12 cellular contexts compared by ENCODE assay signal in genomic region chr11:100689141-100689540, GRCh38. TPM values are rescaled to one million over a fixed set of nuclear protein-coding genes. Genes with fewer than 3 reads are reported as not detected.
A peak's percentile ranks its signal among the peaks of the same experiment; 100 is the strongest.
DNase-seq lines count a peak whose midpoint lies in the region; ATAC-seq, FAIRE-seq and TF ChIP-seq lines count a peak whose summit lies in the region.
"Had no signal": no experiment of that assay in that cellular context is flagged by ENCODE, and none has a peak within 500 bp of the region (broad histone marks: within the 10 kb centered on the region; RNA-seq: fewer than 3 reads in every experiment).

No MANE protein-coding gene starts in this region.

- intact Hi-C loops in A673 (cut with micrococcal nuclease; ENCODE audit: unreplicated experiment) = no loop called here

- H3K27me3 ChIP-seq in DOHH2 (ENCODE audit: control insufficient read depth, low read length) (no peaks in the 10 kb centered on the region), OCI-LY3 (ENCODE audit: low read depth, low read length) (no peaks in the 10 kb centered on the region), A673 (replicated peaks; ENCODE audit: insufficient read depth, low read depth, low read length, poor library complexity) (no peaks in the 10 kb centered on the region)

- DNase-seq in fibroblast of the aortic adventitia (ENCODE audit: low read depth) (no peak), progenitor cell of endocrine pancreas (ENCODE audit: low spot score, unreplicated experiment) (no peak), D721Med (ENCODE audit: insufficient read length, low spot score) (no peak), NCI-H1048 (lab: John Stamatoyannopoulos, UW) (no peak), A673 (ENCODE audit: low spot score) (no peak)
- DNase-seq: activated CD4-positive, alpha-beta T cell treated with anti-CD3 and anti-CD28 coated beads for 36 hours; activated effector memory CD4-positive, alpha-beta T cell treated with Interleukin-2 at 50 U/mL for 16 hours; kidney glomerular epithelial cell; NCI-H146 had no signal

- H3K9me3 Mint-ChIP-seq in progenitor cell of endocrine pancreas (ENCODE audit: low read depth) = no peaks in the 10 kb centered on the region

- no peak for FAIRE-seq in D721Med (lab: Jason Lieb, UNC)

- H3K36me3 ChIP-seq in DOHH2 (ENCODE audit: control insufficient read depth, low read length) (no peaks in the 10 kb centered on the region), OCI-LY3 (replicated peaks; ENCODE audit: low read depth, low read length) (no peaks in the 10 kb centered on the region), A673 (ENCODE audit: insufficient read depth, low read length, poor library complexity, severe bottlenecking) (no peaks in the 10 kb centered on the region)

- H3K4me3 Mint-ChIP-seq in progenitor cell of endocrine pancreas (ENCODE audit: low read depth) = peak overlapping the region; percentile 65
- H3K4me3 Mint-ChIP-seq: activated CD4-positive, alpha-beta T cell treated with anti-CD3 and anti-CD28 coated beads for 36 hours had no signal

- H3K4me3 ChIP-seq in DOHH2 (ENCODE audit: low read length) (peak overlapping the region; percentile 96), OCI-LY3 (ENCODE audit: low read length) (peak overlapping the region; percentile 92), fibroblast of the aortic adventitia (ENCODE audit: low read depth, low read length) (peak overlapping the region; percentile 81), A673 (ENCODE audit: low read depth, low read length, poor library complexity, severe bottlenecking) (no peak overlapping the region)

- H3K9ac ChIP-seq in OCI-LY3 (ENCODE audit: low read length) = peak overlapping the region; percentile 90; the same call in 1 of the 2 replicates

- H3K9me3 ChIP-seq in DOHH2 (ENCODE audit: control insufficient read depth, insufficient read depth, low read length) (no peaks in the 10 kb centered on the region), OCI-LY3 (ENCODE audit: insufficient read depth, low read length) (no peaks in the 10 kb centered on the region), A673 (ENCODE audit: low read depth, low read length, poor library complexity, severe bottlenecking) (no peaks in the 10 kb centered on the region)

- CTCF ChIA-PET in A673 (lab: Charles Lee) = no interaction called here

- H3K4me1 ChIP-seq in DOHH2 (ENCODE audit: control insufficient read depth, low read length) = peaks cover 41% of the 10 kb centered on the region
- peaks cover 32% of the 10 kb centered on the region for H3K4me1 ChIP-seq in OCI-LY3 (ENCODE audit: low read length)
- peaks cover 4% of the 10 kb centered on the region for H3K4me1 ChIP-seq in A673 (ENCODE audit: insufficient read depth, low read length, poor library complexity, severe bottlenecking)

- H4K20me1 ChIP-seq in DOHH2 (ENCODE audit: control insufficient read depth, insufficient read depth, low read depth, low read length) (no peaks in the 10 kb centered on the region), OCI-LY3 (ENCODE audit: insufficient read depth, low read length) (no peaks in the 10 kb centered on the region)

- H3K36me3 Mint-ChIP-seq in progenitor cell of endocrine pancreas (ENCODE audit: insufficient read depth) = peaks cover 3% of the 10 kb centered on the region

- TF ChIP-seq CTCF in DOHH2 (IDR thresholded peaks at IDR 0.05; ENCODE audit: low read depth, low read length, poor library complexity, severe bottlenecking) (no peak), OCI-LY3 (IDR thresholded peaks at IDR 0.05; ENCODE audit: low read depth, low read length) (no peak), fibroblast of the aortic adventitia (IDR thresholded peaks at IDR 0.05; ENCODE audit: insufficient read depth, low read length) (no peak), progenitor cell of endocrine pancreas (IDR thresholded peaks at IDR 0.05; ENCODE audit: unreplicated experiment) (no peak), D721Med (IDR thresholded peaks at IDR 0.05; ENCODE audit: insufficient read depth, missing control alignments) (no peak), A673 (conservative IDR thresholded peaks at IDR 0.05; ENCODE audit: low read depth, low read length) (no peak)

- peaks cover 34% of the 10 kb centered on the region for H3K4me1 Mint-ChIP-seq in progenitor cell of endocrine pancreas (ENCODE audit: low read depth)

- no TSS peak for BruUV-seq in A673 (replicated peaks; lab: Mats Ljungman, UMichigan)

- no peak overlapping the region for H2AFZ ChIP-seq in OCI-LY3 (ENCODE audit: low read depth, low read length)

- H3K27me3 Mint-ChIP-seq in progenitor cell of endocrine pancreas = no peaks in the 10 kb centered on the region

- no peaks in the 10 kb centered on the region for H3K9me2 ChIP-seq in DOHH2 (replicated peaks; ENCODE audit: control insufficient read depth, low read length)

- no peak for ATAC-seq in HG02623 (IDR thresholded peaks at IDR 0.05; ENCODE audit: unreplicated experiment)
- ATAC-seq: activated CD4-positive, alpha-beta T cell treated with anti-CD3 and anti-CD28 coated beads for 36 hours had no signal

- H3K27ac ChIP-seq in DOHH2 (ENCODE audit: low read depth, low read length) (no peak overlapping the region), OCI-LY3 (ENCODE audit: low read length) (no peak overlapping the region), A673 (ENCODE audit: low read depth, low read length, poor library complexity, severe bottlenecking) (no peak overlapping the region)

- POLR2A ChIA-PET in A673 (lab: Charles Lee; ENCODE audit: low non-redundant PET) = no interaction called here

- H3F3A ChIP-seq in DOHH2 (ENCODE audit: control insufficient read depth, insufficient read depth) = peaks cover 8% of the 10 kb centered on the region

- no peak overlapping the region for H3K27ac Mint-ChIP-seq in progenitor cell of endocrine pancreas
- H3K27ac Mint-ChIP-seq: activated CD4-positive, alpha-beta T cell treated with anti-CD3 and anti-CD28 coated beads for 36 hours had no signal

- H3K4me2 ChIP-seq in DOHH2 (ENCODE audit: low read length) = peak overlapping the region; percentile 83
- peak overlapping the region; percentile 97 for H3K4me2 ChIP-seq in OCI-LY3 (ENCODE audit: low read length)

- H3K79me2 ChIP-seq in DOHH2 (ENCODE audit: control insufficient read depth, low read length) (peaks cover 12% of the 10 kb centered on the region; the same call in 1 of the 2 replicates), OCI-LY3 (ENCODE audit: low read length) (peaks cover 26% of the 10 kb centered on the region)

RNA-seq across cellular contexts. Expression of gene ARHGAP42, which starts 2.1 kb away (rescaled TPM):
- total RNA-seq in fibroblast of the aortic adventitia (ENCODE audit: low replicate concordance) = 12.6 and 21.1 TPM in 2 replicates
- total RNA-seq in progenitor cell of endocrine pancreas = 25.3 and 27.7 TPM in 2 replicates
- total RNA-seq in A673 (2021) = 8.0 and 8.3 TPM in 2 replicates
- total RNA-seq: activated CD4-positive, alpha-beta T cell treated with anti-CD3 and anti-CD28 coated beads for 36 hours had no signal
